ENCODE assay signal across 1 cellular context in genomic region chr10:102231357-102232318, GRCh38.
TF ChIP-seq lines count a peak whose summit lies in the region.

No MANE protein-coding gene starts in this region.

TF ChIP-seq in HEK293, 187 proteins besides CTCF, POLR2A, EP300 and RAD21 (continued from another document):
- TF ChIP-seq ELK4 (IDR thresholded peaks at IDR 0.05; ENCODE audit: borderline replicate concordance, low read depth, low read length): no peak
- TF ChIP-seq ZBTB20 (tag by site-specific recombination; IDR thresholded peaks at IDR 0.05): peak; percentile 92
- TF ChIP-seq ZNF341 (tag by site-specific recombination; IDR thresholded peaks at IDR 0.05; ENCODE audit: low read depth): peak; percentile 32; the same call in 1 of the 2 replicates
- no peak for TF ChIP-seq GLI4 (tag by site-specific recombination; IDR thresholded peaks at IDR 0.05)
- peak; percentile 74 for TF ChIP-seq ZNF639 (tag by site-specific recombination; IDR thresholded peaks at IDR 0.05)
- no peak; the same call in 1 of the 2 replicates for TF ChIP-seq ZNF24 (tag by site-specific recombination; IDR thresholded peaks at IDR 0.05)
- TF ChIP-seq HOXD13 (CRISPR knock-in tag; IDR thresholded peaks at IDR 0.05; ENCODE audit: borderline replicate concordance): no peak
- TF ChIP-seq ZNF514 (tag by site-specific recombination; IDR thresholded peaks at IDR 0.05): no peak
- TF ChIP-seq ZNF629 (tag by site-specific recombination; IDR thresholded peaks at IDR 0.05): peak; percentile 32
- TF ChIP-seq OSR2 (tag by site-specific recombination; IDR thresholded peaks at IDR 0.05): peak; percentile 41
- peak; percentile 70; the same call in 1 of the 2 replicates for TF ChIP-seq ZNF423 (tag by site-specific recombination; IDR thresholded peaks at IDR 0.05)
- TF ChIP-seq ZEB2 (tag by site-specific recombination; IDR thresholded peaks at IDR 0.05): peak; percentile 85
- no peak for TF ChIP-seq ZNF747 (tag by site-specific recombination; IDR thresholded peaks at IDR 0.05)
- TF ChIP-seq GLIS1 (tag by site-specific recombination; IDR thresholded peaks at IDR 0.05): peak; percentile 56; the same call in 1 of the 2 replicates
- TF ChIP-seq ZFP69B (tag by site-specific recombination; IDR thresholded peaks at IDR 0.05): peak; percentile 74
- peak; percentile 64 for TF ChIP-seq ZXDB (tag by site-specific recombination; IDR thresholded peaks at IDR 0.05)
- TF ChIP-seq PATZ1 (tag by site-specific recombination; IDR thresholded peaks at IDR 0.05): peak; percentile 74
- TF ChIP-seq ZNF362 (tag by site-specific recombination; IDR thresholded peaks at IDR 0.05): no peak
- TF ChIP-seq ZFP41 (tag by site-specific recombination; IDR thresholded peaks at IDR 0.05; ENCODE audit: borderline replicate concordance): no peak
- TF ChIP-seq HIC1 (tag by site-specific recombination; IDR thresholded peaks at IDR 0.05): peak; percentile 64; the same call in 1 of the 2 replicates
- no peak for TF ChIP-seq ZNF621 (tag by site-specific recombination; IDR thresholded peaks at IDR 0.05)
- no peak for TF ChIP-seq ZNF274 (IDR thresholded peaks at IDR 0.05; ENCODE audit: low read length)
- TF ChIP-seq ZNF274 (tag by site-specific recombination; IDR thresholded peaks at IDR 0.05; ENCODE audit: borderline replicate concordance): no peak
- peak; percentile 81 for TF ChIP-seq ZNF660 (tag by site-specific recombination; IDR thresholded peaks at IDR 0.05)
- TF ChIP-seq ZNF654 (tag by site-specific recombination; IDR thresholded peaks at IDR 0.05; ENCODE audit: low read depth): peak; percentile 37
- no peak for TF ChIP-seq BCL6B (tag by site-specific recombination; IDR thresholded peaks at IDR 0.05)
- TF ChIP-seq EGR2 (tag by site-specific recombination; IDR thresholded peaks at IDR 0.05; ENCODE audit: low read depth): no peak
- peak; percentile 78 for TF ChIP-seq ZBTB26 (tag by site-specific recombination; optimal IDR thresholded peaks at IDR 0.05)
- TF ChIP-seq ZNF692 (tag by site-specific recombination; IDR thresholded peaks at IDR 0.05): peak; percentile 60; the same call in 1 of the 2 replicates
- TF ChIP-seq ZBTB44 (tag by site-specific recombination; IDR thresholded peaks at IDR 0.05): no peak
- no peak for TF ChIP-seq SETDB1 (IDR thresholded peaks at IDR 0.05; ENCODE audit: insufficient read length, low read length)
- no peak for TF ChIP-seq ZNF776 (tag by site-specific recombination; IDR thresholded peaks at IDR 0.05; ENCODE audit: borderline replicate concordance)
- 0 out of 2 replicates have a peak, but pooled peaks have one; percentile 6 for TF ChIP-seq ZBTB8A (tag by site-specific recombination; IDR thresholded peaks at IDR 0.05)
- peak; percentile 59; the same call in 1 of the 2 replicates for TF ChIP-seq ZFP37 (tag by site-specific recombination; IDR thresholded peaks at IDR 0.05)
